ENCODE assay signal across 1 cellular context in genomic region chr14:77708749-77709148, GRCh38.
TF ChIP-seq lines count a peak whose summit lies in the region.

No MANE protein-coding gene starts in this region.

TF ChIP-seq in GM12878, 131 proteins besides CTCF, POLR2A, EP300 and RAD21:
- TF ChIP-seq REST (IDR thresholded peaks at IDR 0.05; ENCODE audit: low read depth, low read length): no peak
- no peak for TF ChIP-seq SUZ12 (IDR thresholded peaks at IDR 0.05; ENCODE audit: unreplicated experiment)
- no peak for TF ChIP-seq ZNF274 (IDR thresholded peaks at IDR 0.05; ENCODE audit: insufficient read depth, insufficient read length)
- TF ChIP-seq EED (IDR thresholded peaks at IDR 0.05; ENCODE audit: low read depth): no peak
- TF ChIP-seq CBX3 (IDR thresholded peaks at IDR 0.05; ENCODE audit: borderline replicate concordance, low read depth): no peak
- no peak for TF ChIP-seq RBBP5 (conservative IDR thresholded peaks at IDR 0.05)
- TF ChIP-seq ASH2L (IDR thresholded peaks at IDR 0.05; ENCODE audit: borderline replicate concordance, low read depth): no peak
- TF ChIP-seq TCF12 (IDR thresholded peaks at IDR 0.05; ENCODE audit: low read depth, low read length): no peak
- TF ChIP-seq ZBTB33 (IDR thresholded peaks at IDR 0.05): no peak
